15 cellular contexts compared by ENCODE assay signal in genomic region chr1:92759361-92759760, GRCh38.
"Had no signal": no experiment of that assay in that cellular context is flagged by ENCODE, and none has a peak within 500 bp of the region (broad histone marks: within the 10 kb centered on the region; RNA-seq: fewer than 3 reads in every experiment).

No MANE protein-coding gene starts in this region.

- H3K4me3 ChIP-seq: esophagus muscularis mucosa, gastroesophageal sphincter, lung, right lobe of liver, thoracic aorta, upper lobe of right lung had no signal

- H3K9me3 ChIP-seq: gastroesophageal sphincter, right lobe of liver, thoracic aorta, upper lobe of right lung had no signal

- H3K27ac ChIP-seq: esophagus muscularis mucosa, gastroesophageal sphincter, right lobe of liver, thoracic aorta, upper lobe of right lung had no signal

- DNase-seq: activated CD4-positive, alpha-beta T cell treated with anti-CD3 and anti-CD28 coated beads, Interleukin-2, amount 10 ng/mL, durations not matched to agents 24 days and 14 days; activated CD4-positive, CD25-positive, alpha-beta regulatory T cell; activated CD8-positive, alpha-beta memory T cell treated with anti-CD3 and anti-CD28 coated beads, Interleukin-2, amount 50 U/mL, for 4 hours; activated CD8-positive, alpha-beta T cell treated with anti-CD3 and anti-CD28 coated beads, Interleukin-2, amount 10 ng/mL, durations not matched to agents 7 days and 5 days; activated gamma-delta T cell treated with Interleukin-2 at 50 U/mL for 16 hours; activated T-cell treated with anti-CD3 and anti-CD28 coated beads, Interleukin-2, amount 50 U/mL, for 72 hours; midbrain; right lobe of liver; stimulated activated CD4-positive, alpha-beta T cell treated with anti-CD3 and anti-CD28 coated beads, Interleukin-1b, Interleukin-23, amount 100 ng/mL, for 48 hours; stimulated activated naive CD8-positive, alpha-beta T cell treated with anti-CD3 and anti-CD28 coated beads, Interleukin-15, amount 100 ng/mL, for 72 hours; upper lobe of right lung had no signal

- H3K4me1 ChIP-seq: right lobe of liver had no signal

- H3K36me3 ChIP-seq: esophagus muscularis mucosa, gastroesophageal sphincter, right lobe of liver, thoracic aorta, upper lobe of right lung had no signal

- H3K27me3 ChIP-seq: esophagus muscularis mucosa, gastroesophageal sphincter, right lobe of liver, upper lobe of right lung had no signal
